Comparison of ENCODE assay signal across 25 cellular contexts in genomic region chr18:68596016-68596415, GRCh38.
"Had no signal": no experiment of that assay in that cellular context is flagged by ENCODE, and none has a peak within 500 bp of the region (broad histone marks: within the 10 kb centered on the region; RNA-seq: fewer than 3 reads in every experiment).

No MANE protein-coding gene starts in this region.

- H3K4me3 Mint-ChIP-seq: dendritic cell treated with granulocyte-macrophage colony-stimulating factor and Interleukin-4, amounts not matched to agents 40 ng/mL and 50 ng/mL, for 4 days; effector memory CD8-positive, alpha-beta T cell; endodermal cell had no signal

- H3K9me3 Mint-ChIP-seq: dendritic cell treated with granulocyte-macrophage colony-stimulating factor and Interleukin-4, amounts not matched to agents 40 ng/mL and 50 ng/mL, for 4 days; effector memory CD8-positive, alpha-beta T cell; endodermal cell had no signal

- H3K36me3 ChIP-seq: colonic mucosa, esophagus muscularis mucosa, esophagus squamous epithelium, gastrocnemius medialis, gastroesophageal sphincter, heart left ventricle, heart right ventricle had no signal

- ATAC-seq: effector memory CD8-positive, alpha-beta T cell; esophagus mucosa; foreskin keratinocyte; gastrocnemius medialis; gastroesophageal sphincter; heart left ventricle; heart right ventricle had no signal

- DNase-seq: colonic mucosa; cortex of kidney; dermis blood vessel endothelial cell; dorsolateral prefrontal cortex; effector CD4-positive, alpha-beta T cell; effector CD8-positive, alpha-beta T cell; effector memory CD4-positive, alpha-beta T cell; effector memory CD8-positive, alpha-beta T cell; endodermal cell; erythroblast; esophagus squamous epithelium; foreskin fibroblast; foreskin keratinocyte; foreskin melanocyte; gastrocnemius medialis; glutamatergic neuron; head of caudate nucleus; heart left ventricle; heart right ventricle had no signal

- H3K27ac Mint-ChIP-seq: dendritic cell treated with granulocyte-macrophage colony-stimulating factor and Interleukin-4, amounts not matched to agents 40 ng/mL and 50 ng/mL, for 4 days; effector memory CD8-positive, alpha-beta T cell; endodermal cell had no signal

- H3K27me3 ChIP-seq: colonic mucosa, dorsolateral prefrontal cortex, esophagus muscularis mucosa, esophagus squamous epithelium, foreskin keratinocyte, gastrocnemius medialis, gastroesophageal sphincter, heart left ventricle, heart right ventricle had no signal

- H3K4me3 ChIP-seq: colonic mucosa, coronary artery, dorsolateral prefrontal cortex, esophagus muscularis mucosa, esophagus squamous epithelium, gastrocnemius medialis, gastroesophageal sphincter, heart left ventricle, heart right ventricle had no signal

- H3K27ac ChIP-seq: colonic mucosa, coronary artery, dorsolateral prefrontal cortex, epithelial cell of prostate, esophagus muscularis mucosa, esophagus squamous epithelium, foreskin keratinocyte, gastrocnemius medialis, gastroesophageal sphincter, heart left ventricle, heart right ventricle had no signal

- H3K9me3 ChIP-seq: colonic mucosa, esophagus muscularis mucosa, esophagus squamous epithelium, gastrocnemius medialis, gastroesophageal sphincter, heart left ventricle, heart right ventricle had no signal

- H3K4me1 ChIP-seq: colonic mucosa, esophagus muscularis mucosa, esophagus squamous epithelium, foreskin keratinocyte, gastrocnemius medialis, gastroesophageal sphincter, heart left ventricle, heart right ventricle had no signal

- H3K27me3 Mint-ChIP-seq: dendritic cell treated with granulocyte-macrophage colony-stimulating factor and Interleukin-4, amounts not matched to agents 40 ng/mL and 50 ng/mL, for 4 days had no signal
